Comparison of ENCODE assay signal across 11 cellular contexts in genomic region chr2:33034784-33035183, GRCh38.
DNase-seq lines count a peak whose midpoint lies in the region; ATAC-seq and TF ChIP-seq lines count a peak whose summit lies in the region.
"Had no signal": no experiment of that assay in that cellular context is flagged by ENCODE, and none has a peak within 500 bp of the region (broad histone marks: within the 10 kb centered on the region; RNA-seq: fewer than 3 reads in every experiment).

No MANE protein-coding gene starts in this region.

- DNase-seq in NCI-H2227 (lab: John Stamatoyannopoulos, UW; ENCODE audit: unreplicated experiment) (peak; percentile 41), NCI-H2227 treated with DMSO at 0.1 percent for 48 hours (lab: John Stamatoyannopoulos, UW) (no peak), astrocyte of the hippocampus (ENCODE audit: low read depth, low spot score) (peak; percentile 69), inferior parietal cortex (ENCODE audit: extremely low spot score) (peak; percentile 45), upper lobe of right lung (no peak), SHP77 (lab: John Stamatoyannopoulos, UW) (no peak)
- DNase-seq in activated naive CD4-positive, alpha-beta T cell treated with anti-CD3 and anti-CD28 coated beads, Interleukin-2, amount 50 U/mL, for 16 hours = no peak
- DNase-seq: left colon had no signal

- no peaks in the 10 kb centered on the region for H3K9me3 ChIP-seq in upper lobe of right lung
- H3K9me3 ChIP-seq: BLaER1, SJSA1 had no signal

- peak; percentile 40 for TF ChIP-seq CTCF in upper lobe of right lung (IDR thresholded peaks at IDR 0.05)

- no peak overlapping the region for H3K4me3 ChIP-seq in upper lobe of right lung
- H3K4me3 ChIP-seq: BLaER1, SJSA1 had no signal

- H3K36me3 ChIP-seq in upper lobe of right lung = no peaks in the 10 kb centered on the region
- H3K36me3 ChIP-seq: BLaER1, SJSA1 had no signal

- H3K27ac ChIP-seq in upper lobe of right lung = no peak overlapping the region
- H3K27ac ChIP-seq: BLaER1, SJSA1 had no signal

- no peaks in the 10 kb centered on the region for H3K4me1 ChIP-seq in upper lobe of right lung
- H3K4me1 ChIP-seq: SJSA1 had no signal

- no peaks in the 10 kb centered on the region for H3K27me3 ChIP-seq in upper lobe of right lung
- H3K27me3 ChIP-seq: BLaER1, SJSA1 had no signal

- ATAC-seq in upper lobe of right lung = no peak
- ATAC-seq in HG02938 (IDR thresholded peaks at IDR 0.05; ENCODE audit: unreplicated experiment) = no peak
- ATAC-seq: left colon had no signal

- intact Hi-C loops in upper lobe of right lung (cut with DNase I) = no loop called here

Comparison
In these comparisons a context has a peak if more than half of its experiments do, and no peak if none do; other contexts are left out.
1. DNase-seq: peak in NCI-H2227 (single experiment), astrocyte of the hippocampus (single experiment) and inferior parietal cortex (single experiment); none in NCI-H2227 treated with DMSO at 0.1 percent for 48 hours (single experiment), upper lobe of right lung (single experiment), SHP77 (0 of 2) and activated naive CD4-positive, alpha-beta T cell treated with anti-CD3 and anti-CD28 coated beads, Interleukin-2, amount 50 U/mL, for 16 hours (single experiment).